In the genomic region with DNA sequence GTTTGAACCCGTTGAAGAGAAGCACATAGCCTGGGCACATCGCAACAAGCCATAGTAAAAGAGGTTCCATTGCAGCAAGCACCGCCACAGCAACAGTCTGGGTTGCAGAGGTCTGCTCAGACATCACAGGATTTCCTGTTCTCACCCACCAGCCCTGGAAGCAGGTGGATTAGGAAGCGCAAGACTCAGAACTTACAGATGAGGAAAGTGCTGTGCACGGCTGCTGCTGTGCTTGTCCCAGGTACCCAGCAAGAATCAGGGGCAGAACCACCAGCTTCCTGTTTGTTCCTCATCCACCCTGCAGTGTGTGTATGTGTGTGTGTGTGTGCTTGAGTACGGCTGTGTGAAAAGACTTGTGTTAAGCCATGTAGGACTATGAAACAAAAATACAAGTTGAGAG, we compare ENCODE assay signal across 1 cellular context.
TF ChIP-seq lines count a peak whose summit lies in the region.

No MANE protein-coding gene starts in this region.

TF ChIP-seq in H1, 55 proteins besides CTCF, POLR2A, EP300 and RAD21 (continued from another document):
- TF ChIP-seq SAP30 (IDR thresholded peaks at IDR 0.05; ENCODE audit: insufficient read depth, insufficient replicate concordance, low read length) (no peak), SIN3A (conservative IDR thresholded peaks at IDR 0.05 in 1 of 2, IDR thresholded peaks at IDR 0.05 in 1 of 2; ENCODE audit: low read depth in 1 of 2, low read length in 2 of 2) (no peak), GABPA (IDR thresholded peaks at IDR 0.05; ENCODE audit: borderline replicate concordance, insufficient read depth, low read length) (no peak), KDM5A (IDR thresholded peaks at IDR 0.05; ENCODE audit: low read length) (no peak)
- TF ChIP-seq, protein P1, sequence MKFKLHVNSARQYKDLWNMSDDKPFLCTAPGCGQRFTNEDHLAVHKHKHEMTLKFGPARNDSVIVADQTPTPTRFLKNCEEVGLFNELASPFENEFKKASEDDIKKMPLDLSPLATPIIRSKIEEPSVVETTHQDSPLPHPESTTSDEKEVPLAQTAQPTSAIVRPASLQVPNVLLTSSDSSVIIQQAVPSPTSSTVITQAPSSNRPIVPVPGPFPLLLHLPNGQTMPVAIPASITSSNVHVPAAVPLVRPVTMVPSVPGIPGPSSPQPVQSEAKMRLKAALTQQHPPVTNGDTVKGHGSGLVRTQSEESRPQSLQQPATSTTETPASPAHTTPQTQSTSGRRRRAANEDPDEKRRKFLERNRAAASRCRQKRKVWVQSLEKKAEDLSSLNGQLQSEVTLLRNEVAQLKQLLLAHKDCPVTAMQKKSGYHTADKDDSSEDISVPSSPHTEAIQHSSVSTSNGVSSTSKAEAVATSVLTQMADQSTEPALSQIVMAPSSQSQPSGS (IDR thresholded peaks at IDR 0.05; ENCODE audit: low read length), result no peak
TF ChIP-seq in H1: peak in this region for 0.
